In the genomic region with DNA sequence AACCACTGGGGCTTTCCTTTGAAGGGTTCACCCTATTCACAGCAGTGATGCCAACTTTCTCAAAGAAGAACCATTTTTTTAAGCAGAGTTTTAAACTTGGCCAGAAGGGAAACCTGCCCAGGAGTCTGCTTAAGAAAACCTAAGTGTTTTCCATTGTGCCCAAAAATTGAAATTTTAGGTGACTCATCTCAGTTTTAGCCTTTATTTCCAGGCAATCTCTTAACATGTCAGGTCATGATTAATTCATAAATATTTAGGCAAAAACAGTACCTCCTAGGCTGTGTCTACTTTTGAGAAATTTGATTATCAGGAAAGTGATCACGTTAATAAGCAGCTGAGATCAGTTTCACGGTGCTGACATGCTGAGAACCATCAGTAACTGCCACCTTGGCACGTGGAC, we compare ENCODE assay signal across 20 cellular contexts.
DNase-seq lines count a peak whose midpoint lies in the region; ATAC-seq and TF ChIP-seq lines count a peak whose summit lies in the region.
"Had no signal": no experiment of that assay in that cellular context is flagged by ENCODE, and none has a peak within 500 bp of the region (broad histone marks: within the 10 kb centered on the region; RNA-seq: fewer than 3 reads in every experiment).

No MANE protein-coding gene starts in this region.

- no peak for TF ChIP-seq EP300 in SK-N-SH (IDR thresholded peaks at IDR 0.05; ENCODE audit: borderline replicate concordance in 1 of 2, low read depth in 1 of 2, low read length in 1 of 2)

- peak overlapping the region; percentile 50 for H3K27ac Mint-ChIP-seq in glutamatergic neuron (ENCODE audit: unreplicated experiment)
- H3K27ac Mint-ChIP-seq: B cell had no signal

- peaks cover 11% of the 10 kb centered on the region for H3K27me3 Mint-ChIP-seq in glutamatergic neuron (ENCODE audit: unreplicated experiment)
- H3K27me3 Mint-ChIP-seq: B cell had no signal

- H4K20me1 ChIP-seq in SK-N-SH (ENCODE audit: insufficient read depth), result no peaks in the 10 kb centered on the region

- no peak for TF ChIP-seq RAD21 in SK-N-SH (IDR thresholded peaks at IDR 0.05; ENCODE audit: low read length)

- no peak for TF ChIP-seq CTCF in SK-N-SH (IDR thresholded peaks at IDR 0.05)
- TF ChIP-seq CTCF in RWPE2 (IDR thresholded peaks at IDR 0.05; ENCODE audit: poor library complexity, severe bottlenecking), result no peak
- TF ChIP-seq CTCF in glutamatergic neuron (IDR thresholded peaks at IDR 0.05; ENCODE audit: partially characterized antibody, unreplicated experiment), result no peak
- no peak for TF ChIP-seq CTCF in testis (IDR thresholded peaks at IDR 0.05)

- peaks cover 21% of the 10 kb centered on the region for H3K9me3 Mint-ChIP-seq in glutamatergic neuron (ENCODE audit: unreplicated experiment)

- no peak overlapping the region for H3K4me3 Mint-ChIP-seq in glutamatergic neuron (ENCODE audit: unreplicated experiment)
- H3K4me3 Mint-ChIP-seq: B cell had no signal

- peaks cover 0 to 2% of the 10 kb centered on the region in 2 experiments; a peak in 1 of 4 replicates for H3K4me1 ChIP-seq in SK-N-SH (ENCODE audit: control insufficient read depth in 1 of 2, insufficient read depth in 2 of 2, low read depth in 1 of 2, low read length in 1 of 2)
- peaks cover 37% of the 10 kb centered on the region for H3K4me1 ChIP-seq in RWPE2 (ENCODE audit: insufficient read depth, poor library complexity, severe bottlenecking)
- no peaks in the 10 kb centered on the region for H3K4me1 ChIP-seq in testis

- H3K79me2 ChIP-seq in SK-N-SH (ENCODE audit: insufficient read depth), result no peaks in the 10 kb centered on the region; the same call in 1 of the 2 replicates

- H3K27ac ChIP-seq in SK-N-SH (ENCODE audit: low read depth in 2 of 2, low read length in 1 of 2) (no peak overlapping the region), RWPE2 (ENCODE audit: poor library complexity, severe bottlenecking) (peak overlapping the region; percentile 67), testis (no peak overlapping the region)
- H3K27ac ChIP-seq: SJSA1 had no signal

- no peak for TF ChIP-seq POLR2A in testis (IDR thresholded peaks at IDR 0.05)

- no peak overlapping the region for H3K4me2 ChIP-seq in SK-N-SH

- no peaks in the 10 kb centered on the region for H3F3A ChIP-seq in SK-N-SH (replicated peaks; ENCODE audit: insufficient read depth)

- H2AFZ ChIP-seq in SK-N-SH (ENCODE audit: low read depth), result no peak overlapping the region

- H3K4me1 Mint-ChIP-seq in glutamatergic neuron (ENCODE audit: low read depth, unreplicated experiment), result peaks cover 61% of the 10 kb centered on the region

- CTCF ChIA-PET in SK-N-SH (lab: Yijun Ruan, JAX), result interaction anchor here (1.0 kb wide), 1 partner anchor 14 kb away, joined by 5 read pairs; no protein-coding TSS in a partner anchor

- H3K36me3 Mint-ChIP-seq in glutamatergic neuron (ENCODE audit: unreplicated experiment), result peaks cover 4% of the 10 kb centered on the region

- H3K27me3 ChIP-seq in SK-N-SH (ENCODE audit: insufficient read depth) (no peaks in the 10 kb centered on the region), RWPE2 (ENCODE audit: insufficient read depth, poor library complexity, severe bottlenecking) (no peaks in the 10 kb centered on the region), testis (no peaks in the 10 kb centered on the region)
- H3K27me3 ChIP-seq: SJSA1 had no signal

- peaks cover 2 to 4% of the 10 kb centered on the region in 2 experiments for H3K36me3 ChIP-seq in SK-N-SH (replicated peaks in 1 of 2; ENCODE audit: control insufficient read depth in 1 of 2, insufficient read depth in 2 of 2, low read length in 1 of 2)
- no peaks in the 10 kb centered on the region; the same call in 1 of the 2 replicates for H3K36me3 ChIP-seq in RWPE2 (ENCODE audit: low read depth)
- H3K36me3 ChIP-seq in testis (ENCODE audit: low read depth, missing control alignments), result no peaks in the 10 kb centered on the region

- 94% methylated on average over 3 of the region's 3 CpGs for WGBS in SK-N-SH (ENCODE audit: low lambda C conversion rate)
- WGBS in testis, 2 donors, result 94 to 98% methylated on average over 3 of the region's 3 CpGs

- ATAC-seq in SK-N-SH treated with all-trans-retinoic acid at 6 μM for 48 hours (no peak; the same call in 2 of the 3 replicates), RWPE2 (ENCODE audit: low read depth) (no peak; the same call in 2 of the 3 replicates)
- ATAC-seq: HCT116 had no signal

- POLR2A ChIA-PET in SK-N-SH (lab: Yijun Ruan, JAX), result no interaction called here

- intact Hi-C loops in testis (cut with DNase I; ENCODE audit: low total_unique reads), result no loop called here

- H3K9me3 ChIP-seq in SK-N-SH (no peaks in the 10 kb centered on the region), RWPE2 (ENCODE audit: severe bottlenecking) (no peaks in the 10 kb centered on the region), testis (no peaks in the 10 kb centered on the region)
- H3K9me3 ChIP-seq: SJSA1 had no signal

- H3K9me2 ChIP-seq in SK-N-SH, result no peaks in the 10 kb centered on the region

- no peak overlapping the region for H3K4me3 ChIP-seq in SK-N-SH (ENCODE audit: low read depth in 2 of 2, low read length in 1 of 2)
- no peak overlapping the region for H3K4me3 ChIP-seq in RWPE2 (ENCODE audit: severe bottlenecking)
- no peak overlapping the region for H3K4me3 ChIP-seq in testis
- H3K4me3 ChIP-seq: SJSA1 had no signal

- no peak overlapping the region for H3K9ac ChIP-seq in SK-N-SH

- DNase-seq in SK-N-SH (no peak), RWPE2 (ENCODE audit: low spot score) (no peak), glutamatergic neuron (no peak), HPDE6-E6E7 (ENCODE audit: extremely low spot score) (no peak), testis (no peak), NCI-H345 treated with DMSO at 0.1 percent for 48 hours (lab: John Stamatoyannopoulos, UW; ENCODE audit: unreplicated experiment) (no peak)
- DNase-seq in activated CD4-positive, CD25-positive, alpha-beta regulatory T cell (lab: John Stamatoyannopoulos, UW), result no peak
- DNase-seq: 8988T, COR-L47, DMS153, GDM1, KBM-7, MV-4-11, NCI-H1694 treated with DMSO at 0.1 percent for 48 hours, NCI-H2107, NCI-H510A treated with DMSO at 0.1 percent for 48 hours had no signal

TF ChIP-seq in SK-N-SH treated with all-trans-retinoic acid at 6 μM for 48 hours, 23 proteins besides CTCF, POLR2A, EP300 and RAD21:
- TF ChIP-seq ESRRG (CRISPR knock-in tag; IDR thresholded peaks at IDR 0.05), result no peak
- no peak for TF ChIP-seq SNAI2 (CRISPR knock-in tag; IDR thresholded peaks at IDR 0.05)
- TF ChIP-seq ISL1 (CRISPR knock-in tag; IDR thresholded peaks at IDR 0.05), result peak; percentile 36

TF ChIP-seq in SK-N-SH, 30 proteins besides CTCF, POLR2A, EP300 and RAD21:
- TF ChIP-seq, protein P1, sequence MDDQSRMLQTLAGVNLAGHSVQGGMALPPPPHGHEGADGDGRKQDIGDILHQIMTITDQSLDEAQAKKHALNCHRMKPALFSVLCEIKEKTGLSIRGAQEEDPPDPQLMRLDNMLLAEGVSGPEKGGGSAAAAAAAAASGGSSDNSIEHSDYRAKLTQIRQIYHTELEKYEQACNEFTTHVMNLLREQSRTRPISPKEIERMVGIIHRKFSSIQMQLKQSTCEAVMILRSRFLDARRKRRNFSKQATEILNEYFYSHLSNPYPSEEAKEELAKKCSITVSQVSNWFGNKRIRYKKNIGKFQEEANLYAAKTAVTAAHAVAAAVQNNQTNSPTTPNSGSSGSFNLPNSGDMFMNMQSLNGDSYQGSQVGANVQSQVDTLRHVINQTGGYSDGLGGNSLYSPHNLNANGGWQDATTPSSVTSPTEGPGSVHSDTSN (IDR thresholded peaks at IDR 0.05), result no peak
- no peak for TF ChIP-seq MEF2A (IDR thresholded peaks at IDR 0.05; ENCODE audit: borderline replicate concordance, low read depth)
- no peak for TF ChIP-seq SIN3A (IDR thresholded peaks at IDR 0.05; ENCODE audit: borderline replicate concordance, low read depth, low read length)
- no peak for TF ChIP-seq CHD2 (IDR thresholded peaks at IDR 0.05; ENCODE audit: low read length, partially characterized antibody)
